13 cellular contexts compared by ENCODE assay signal in genomic region chr5:135271533-135272310, GRCh38.
DNase-seq lines count a peak whose midpoint lies in the region; ATAC-seq, FAIRE-seq and TF ChIP-seq lines count a peak whose summit lies in the region.
"Had no signal": no experiment of that assay in that cellular context is flagged by ENCODE, and none has a peak within 500 bp of the region (broad histone marks: within the 10 kb centered on the region; RNA-seq: fewer than 3 reads in every experiment).

No MANE protein-coding gene starts in this region.

- BruUV-seq in GM12878 (replicated peaks; lab: Mats Ljungman, UMichigan) = no TSS peak

- TF ChIP-seq EP300 in GM12878 (IDR thresholded peaks at IDR 0.05; ENCODE audit: borderline replicate concordance in 1 of 2, control insufficient read depth in 1 of 2, low read depth in 2 of 2, low read length in 2 of 2) = no peak

- no peak overlapping the region for H3K4me2 ChIP-seq in GM12878 (ENCODE audit: control insufficient read depth, insufficient read depth)
- H3K4me2 ChIP-seq: BLaER1 had no signal

- peak overlapping the region in 1 of 2 donors; percentile 45 for H3K27ac Mint-ChIP-seq in natural killer cell treated with Interleukin-12 subunit alpha and Interleukin-12 subunit beta and Interleukin-15 and Interleukin-18, amount 100 ng/mL, for 72 hours
- no peak overlapping the region for H3K27ac Mint-ChIP-seq in glutamatergic neuron (ENCODE audit: unreplicated experiment)

- POLR2A ChIA-PET in GM12878 (lab: Charles Lee) = no interaction called here

- no peaks in the 10 kb centered on the region for H3K4me1 ChIP-seq in GM12878 (ENCODE audit: control insufficient read depth, insufficient read depth, low read length)
- H3K4me1 ChIP-seq: heart right ventricle had no signal

- no peak overlapping the region for H3K4me3 ChIP-seq in GM12878
- H3K4me3 ChIP-seq: BLaER1, heart right ventricle had no signal

- no peaks in the 10 kb centered on the region for H3K9me3 ChIP-seq in GM12878 (replicated peaks; ENCODE audit: control insufficient read depth, insufficient read depth, low read length)
- H3K9me3 ChIP-seq: BLaER1, heart right ventricle had no signal

- peaks cover 7 to 18% of the 10 kb centered on the region in 2 donors for H3K27me3 Mint-ChIP-seq in natural killer cell treated with Interleukin-12 subunit alpha and Interleukin-12 subunit beta and Interleukin-15 and Interleukin-18, amount 100 ng/mL, for 72 hours
- H3K27me3 Mint-ChIP-seq in glutamatergic neuron (ENCODE audit: unreplicated experiment) = peaks cover 6% of the 10 kb centered on the region

- no peak overlapping the region for H2AFZ ChIP-seq in GM12878 (ENCODE audit: control insufficient read depth, low read depth, low read length)

- peaks cover 0 to 6% of the 10 kb centered on the region in 2 donors for H3K4me1 Mint-ChIP-seq in natural killer cell treated with Interleukin-12 subunit alpha and Interleukin-12 subunit beta and Interleukin-15 and Interleukin-18, amount 100 ng/mL, for 72 hours (ENCODE audit: low read depth in 2 of 2)
- H3K4me1 Mint-ChIP-seq in glutamatergic neuron (ENCODE audit: low read depth, unreplicated experiment) = peaks cover 5% of the 10 kb centered on the region

- intact Hi-C loops in GM12878 (cut with micrococcal nuclease; ENCODE audit: unreplicated experiment) = no loop called here

- H3K9me3 Mint-ChIP-seq in natural killer cell treated with Interleukin-12 subunit alpha and Interleukin-12 subunit beta and Interleukin-15 and Interleukin-18, amount 100 ng/mL, for 72 hours = no peaks in the 10 kb centered on the region
- H3K9me3 Mint-ChIP-seq in glutamatergic neuron (ENCODE audit: unreplicated experiment) = peaks cover 3% of the 10 kb centered on the region

- no peak for FAIRE-seq in GM12878 (lab: Jason Lieb, UNC)
- FAIRE-seq: G401.6 had no signal

- H3K4me3 Mint-ChIP-seq in natural killer cell treated with Interleukin-12 subunit alpha and Interleukin-12 subunit beta and Interleukin-15 and Interleukin-18, amount 100 ng/mL, for 72 hours = no peak overlapping the region
- no peak overlapping the region for H3K4me3 Mint-ChIP-seq in glutamatergic neuron (ENCODE audit: unreplicated experiment)

- CTCF ChIA-PET in GM12878 (lab: Yijun Ruan, JAX) = no interaction called here

- peak; percentile 23; the same call in 2 of the 3 replicates for ATAC-seq in GM12878
- ATAC-seq in natural killer cell treated with Interleukin-12 subunit alpha and Interleukin-12 subunit beta and Interleukin-15 and Interleukin-18, amount 100 ng/mL, for 72 hours = peak; percentile 29 to 77
- no peak for ATAC-seq in GM21717 (IDR thresholded peaks at IDR 0.05; ENCODE audit: unreplicated experiment)
- no peak for ATAC-seq in left lobe of liver
- ATAC-seq: heart right ventricle had no signal

- no peaks in the 10 kb centered on the region for H3K79me2 ChIP-seq in GM12878 (ENCODE audit: control insufficient read depth, insufficient read depth, low read length)

- no peak for TF ChIP-seq POLR2A in GM12878 (IDR thresholded peaks at IDR 0.05; ENCODE audit: low read depth, low read length)

- in situ Hi-C loops in GM12878 (cut with MboI) = no loop called here

- H3K36me3 Mint-ChIP-seq in natural killer cell treated with Interleukin-12 subunit alpha and Interleukin-12 subunit beta and Interleukin-15 and Interleukin-18, amount 100 ng/mL, for 72 hours = no peaks in the 10 kb centered on the region
- H3K36me3 Mint-ChIP-seq in glutamatergic neuron (ENCODE audit: unreplicated experiment) = no peaks in the 10 kb centered on the region

- H3K27ac ChIP-seq in GM12878 (ENCODE audit: control insufficient read depth, insufficient read depth) = no peak overlapping the region
- H3K27ac ChIP-seq: BLaER1, heart right ventricle had no signal

- no peaks in the 10 kb centered on the region for H4K20me1 ChIP-seq in GM12878 (ENCODE audit: control insufficient read depth, insufficient read depth)
- H4K20me1 ChIP-seq: BLaER1 had no signal

- H3K27me3 ChIP-seq in GM12878 (replicated peaks in 1 of 2; ENCODE audit: control insufficient read depth in 2 of 2, insufficient read depth in 2 of 2, low read length in 1 of 2) = peaks cover 0 to 5% of the 10 kb centered on the region in 2 experiments; a peak in 2 of 4 replicates
- H3K27me3 ChIP-seq: BLaER1 had no signal

- H3K36me3 ChIP-seq in GM12878 (ENCODE audit: control insufficient read depth in 2 of 2, insufficient read depth in 2 of 2, low read length in 1 of 2) = no peaks in the 10 kb centered on the region
- H3K36me3 ChIP-seq: BLaER1, heart right ventricle had no signal

- RAD21 ChIA-PET in GM12878 (lab: Charles Lee; ENCODE audit: unreplicated experiment) = interaction anchor here (0.5 kb wide), 1 partner anchor 8 kb away, joined by 3 read pairs; no protein-coding TSS in a partner anchor

- TF ChIP-seq CTCF in GM12878 (IDR thresholded peaks at IDR 0.05 in 2 of 3, conservative IDR thresholded peaks at IDR 0.05 in 1 of 3; ENCODE audit: control insufficient read depth in 2 of 3, extremely low read depth in 1 of 3, insufficient read depth in 1 of 3, low read depth in 3 of 3, low read length in 3 of 3) (no peak), glutamatergic neuron (IDR thresholded peaks at IDR 0.05; ENCODE audit: partially characterized antibody, unreplicated experiment) (no peak)

- DNase-seq in CMK (ENCODE audit: low read depth) (peak; percentile 80), M059J (ENCODE audit: low read depth) (peak; percentile 84), GM12878 (ENCODE audit: low read depth, low spot score) (no peak), glutamatergic neuron (no peak), left lobe of liver (ENCODE audit: low spot score) (no peak), pons (ENCODE audit: low spot score) (no peak)
- DNase-seq in natural killer cell treated with Interleukin-12 subunit alpha and Interleukin-12 subunit beta and Interleukin-15 and Interleukin-18, amount 100 ng/mL, for 72 hours (ENCODE audit: low spot score) = no peak
- DNase-seq: activated T-cell treated with anti-CD3 and anti-CD28 coated beads, Interleukin-2, amount 50 U/mL, for 1 hour; heart right ventricle; NCI-H2171 treated with DMSO at 0.1 percent for 48 hours had no signal

- TF ChIP-seq RAD21 in GM12878 (IDR thresholded peaks at IDR 0.05; ENCODE audit: insufficient read depth, low read depth, low read length) = no peak

- SMC1A ChIA-PET in GM12878 (lab: Charles Lee; ENCODE audit: uncharacterized antibody, unreplicated experiment) = no interaction called here

- WGBS in GM12878 (ENCODE audit: insufficient coverage, insufficient replicate concordance, low lambda C conversion rate, missing lambda C conversion rate) = 10% methylated on average over 14 of the region's 14 CpGs

- no peak overlapping the region for H3K9ac ChIP-seq in GM12878 (ENCODE audit: control insufficient read depth, insufficient read depth, low read length)
- H3K9ac ChIP-seq: BLaER1 had no signal

TF ChIP-seq in GM12878, 131 proteins besides CTCF, POLR2A, EP300 and RAD21:
- TF ChIP-seq RELA (IDR thresholded peaks at IDR 0.05; ENCODE audit: borderline replicate concordance, partially characterized antibody) (no peak), RUNX3 (IDR thresholded peaks at IDR 0.05; ENCODE audit: low read length) (0 out of 2 replicates have a peak, but pooled peaks have one; percentile 8)

Comparison
In these comparisons a context has a peak if more than half of its experiments do, and no peak if none do; other contexts are left out.
1. DNase-seq: peak in CMK (single experiment) and M059J (single experiment); none in GM12878 (single experiment), natural killer cell treated with Interleukin-12 subunit alpha and Interleukin-12 subunit beta and Interleukin-15 and Interleukin-18, amount 100 ng/mL, for 72 hours (single experiment), glutamatergic neuron (single experiment), left lobe of liver (single experiment) and pons (single experiment).
2. ATAC-seq: peak in GM12878 (single experiment) and natural killer cell treated with Interleukin-12 subunit alpha and Interleukin-12 subunit beta and Interleukin-15 and Interleukin-18, amount 100 ng/mL, for 72 hours (2 of 2); none in GM21717 (single experiment) and left lobe of liver (single experiment).